Comparison of ENCODE assay signal across 8 cellular contexts in the genomic region with DNA sequence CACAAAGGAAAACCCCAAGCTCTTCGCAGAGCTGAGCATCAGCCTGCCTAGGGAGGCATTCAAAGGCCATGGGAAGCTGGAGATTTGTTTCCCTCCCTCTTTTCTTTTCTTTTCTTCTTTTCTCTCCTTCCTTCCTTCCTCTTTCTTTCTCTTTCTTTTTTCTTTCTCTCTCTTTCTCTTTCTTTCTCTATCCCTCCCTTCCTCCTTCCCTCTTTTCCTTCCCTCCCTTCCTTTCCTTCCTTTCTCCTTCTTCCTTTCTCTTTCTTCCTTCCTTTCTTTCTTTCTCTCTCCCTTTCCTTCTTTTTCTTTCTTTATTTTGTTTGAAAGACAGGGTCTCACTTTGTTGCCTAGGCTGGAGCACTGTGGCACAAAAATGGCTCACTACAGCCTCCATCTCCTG.
"Had no signal": no experiment of that assay in that cellular context is flagged by ENCODE, and none has a peak within 500 bp of the region (broad histone marks: within the 10 kb centered on the region; RNA-seq: fewer than 3 reads in every experiment).

No MANE protein-coding gene starts in this region.

- ATAC-seq: HCT116 had no signal

- H3K4me1 Mint-ChIP-seq: IgD-negative memory B cell had no signal

- H3K9ac ChIP-seq: GM23248 had no signal

- H3K36me3 Mint-ChIP-seq: IgD-negative memory B cell had no signal

- H3K27ac Mint-ChIP-seq: IgD-negative memory B cell had no signal

- H3K4me3 Mint-ChIP-seq: IgD-negative memory B cell had no signal

- H3K9me3 ChIP-seq: HAP-1 had no signal

- H3K4me1 ChIP-seq: HAP-1 had no signal

- H3K4me3 ChIP-seq: GM23248, HAP-1 had no signal

- FAIRE-seq: HTR-8/SVneo had no signal

- H3K27ac ChIP-seq: GM23248 had no signal

- DNase-seq: GM23248, GOT3, H7, KBM-7 had no signal

- H3K36me3 ChIP-seq: HAP-1 had no signal

- H2AFZ ChIP-seq: GM23248 had no signal
